1 cellular context compared by ENCODE assay signal in genomic region chr17:61519754-61520440, GRCh38.
TF ChIP-seq lines count a peak whose summit lies in the region.

No MANE protein-coding gene starts in this region.

TF ChIP-seq in HEK293T, 16 proteins besides CTCF, POLR2A, EP300 and RAD21 (continued from another document):
- no peak for TF ChIP-seq FOXA1 (IDR thresholded peaks at IDR 0.05)
